In genomic region chr3:72398781-72399180, GRCh38 we compare ENCODE assay signal across 1 cellular context.
TF ChIP-seq lines count a peak whose summit lies in the region.

No MANE protein-coding gene starts in this region.

TF ChIP-seq in K562, 482 proteins besides CTCF, POLR2A, EP300 and RAD21 (continued from another document):
- TF ChIP-seq ZBTB2 (IDR thresholded peaks at IDR 0.05) = no peak
- no peak for TF ChIP-seq ZBTB9 (CRISPR knock-in tag; IDR thresholded peaks at IDR 0.05)
